ENCODE assay signal across 13 cellular contexts in the genomic region with DNA sequence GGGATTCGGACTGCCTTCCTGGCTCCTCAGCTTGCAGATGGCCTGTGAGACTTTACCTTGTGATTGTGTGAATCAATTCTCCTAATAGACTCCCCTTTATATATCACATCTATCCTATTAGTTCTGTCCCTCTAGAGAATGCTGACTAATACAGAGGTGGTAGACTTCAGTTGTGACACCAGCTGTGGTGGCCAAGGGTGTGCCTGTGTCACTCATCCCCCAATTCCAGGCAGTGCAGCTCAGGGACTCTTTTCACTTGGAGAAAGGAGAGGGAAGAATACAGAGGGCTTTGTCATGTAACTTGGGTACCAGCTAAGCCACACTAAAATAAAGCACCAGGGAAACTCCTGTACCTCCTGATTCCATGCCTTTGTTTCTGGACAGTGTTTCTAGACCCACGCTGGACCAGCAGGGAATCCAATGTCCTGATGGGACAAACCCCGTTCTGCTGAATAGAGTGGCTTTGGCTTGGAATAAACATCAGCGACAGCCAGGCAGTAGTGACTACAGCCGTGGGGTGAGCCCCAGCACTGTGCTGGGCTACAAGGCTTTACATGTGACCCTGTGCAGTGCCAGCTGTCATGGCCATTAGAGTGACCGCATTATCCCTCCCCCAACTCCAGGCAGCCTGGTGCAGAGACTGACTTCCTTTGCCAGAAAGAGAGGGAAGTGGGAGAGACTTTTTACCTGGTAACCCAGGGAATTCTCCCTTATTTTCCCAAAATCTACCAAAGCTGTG.
"Had no signal": no experiment of that assay in that cellular context is flagged by ENCODE, and none has a peak within 500 bp of the region (broad histone marks: within the 10 kb centered on the region; RNA-seq: fewer than 3 reads in every experiment).

No MANE protein-coding gene starts in this region.

- H3K27ac Mint-ChIP-seq: activated CD8-positive, alpha-beta T cell treated with anti-CD3 and anti-CD28 coated beads for 36 hours; activated naive CD8-positive, alpha-beta T cell treated with anti-CD3 and anti-CD28 coated beads, Interleukin-2, amount 50 U/mL, for 24 hours; effector memory CD8-positive, alpha-beta T cell; nephron had no signal

- DNase-seq: activated CD8-positive, alpha-beta memory T cell treated with anti-CD3 and anti-CD28 coated beads, Interleukin-2, amount 50 U/mL, for 4 hours; activated CD8-positive, alpha-beta T cell treated with anti-CD3 and anti-CD28 coated beads for 36 hours; activated naive CD8-positive, alpha-beta T cell treated with anti-CD3 and anti-CD28 coated beads, Interleukin-2, amount 50 U/mL, for 24 hours; effector memory CD8-positive, alpha-beta T cell; left cardiac atrium; ovary; right cardiac atrium; transverse colon had no signal

- H3K4me2 ChIP-seq: smooth muscle cell had no signal

- H3K27ac ChIP-seq: epithelial cell of prostate, gastroesophageal sphincter, ovary, transverse colon had no signal

- H3K9me3 Mint-ChIP-seq: activated naive CD8-positive, alpha-beta T cell treated with anti-CD3 and anti-CD28 coated beads, Interleukin-2, amount 50 U/mL, for 24 hours; effector memory CD8-positive, alpha-beta T cell had no signal

- H3K4me3 Mint-ChIP-seq: activated CD8-positive, alpha-beta T cell treated with anti-CD3 and anti-CD28 coated beads for 36 hours; activated naive CD8-positive, alpha-beta T cell treated with anti-CD3 and anti-CD28 coated beads, Interleukin-2, amount 50 U/mL, for 24 hours; central memory CD8-positive, alpha-beta T cell; effector memory CD8-positive, alpha-beta T cell; nephron had no signal

- H3K27me3 ChIP-seq: gastroesophageal sphincter, ovary, transverse colon had no signal

- H3K4me1 Mint-ChIP-seq: activated naive CD8-positive, alpha-beta T cell treated with anti-CD3 and anti-CD28 coated beads, Interleukin-2, amount 50 U/mL, for 24 hours; central memory CD8-positive, alpha-beta T cell; nephron had no signal

- H3K4me3 ChIP-seq: gastroesophageal sphincter, ovary, smooth muscle cell, transverse colon had no signal

- H3K9me3 ChIP-seq: ovary had no signal

- ATAC-seq: activated CD8-positive, alpha-beta T cell treated with anti-CD3 and anti-CD28 coated beads for 36 hours; activated naive CD8-positive, alpha-beta T cell treated with anti-CD3 and anti-CD28 coated beads, Interleukin-2, amount 50 U/mL, for 24 hours; effector memory CD8-positive, alpha-beta T cell; gastroesophageal sphincter had no signal

- H3K36me3 ChIP-seq: gastroesophageal sphincter, ovary, transverse colon had no signal

- H3K4me1 ChIP-seq: gastroesophageal sphincter had no signal

- H3K27me3 Mint-ChIP-seq: central memory CD8-positive, alpha-beta T cell; effector memory CD8-positive, alpha-beta T cell had no signal
